ENCODE assay signal across 1 cellular context in the genomic region with DNA sequence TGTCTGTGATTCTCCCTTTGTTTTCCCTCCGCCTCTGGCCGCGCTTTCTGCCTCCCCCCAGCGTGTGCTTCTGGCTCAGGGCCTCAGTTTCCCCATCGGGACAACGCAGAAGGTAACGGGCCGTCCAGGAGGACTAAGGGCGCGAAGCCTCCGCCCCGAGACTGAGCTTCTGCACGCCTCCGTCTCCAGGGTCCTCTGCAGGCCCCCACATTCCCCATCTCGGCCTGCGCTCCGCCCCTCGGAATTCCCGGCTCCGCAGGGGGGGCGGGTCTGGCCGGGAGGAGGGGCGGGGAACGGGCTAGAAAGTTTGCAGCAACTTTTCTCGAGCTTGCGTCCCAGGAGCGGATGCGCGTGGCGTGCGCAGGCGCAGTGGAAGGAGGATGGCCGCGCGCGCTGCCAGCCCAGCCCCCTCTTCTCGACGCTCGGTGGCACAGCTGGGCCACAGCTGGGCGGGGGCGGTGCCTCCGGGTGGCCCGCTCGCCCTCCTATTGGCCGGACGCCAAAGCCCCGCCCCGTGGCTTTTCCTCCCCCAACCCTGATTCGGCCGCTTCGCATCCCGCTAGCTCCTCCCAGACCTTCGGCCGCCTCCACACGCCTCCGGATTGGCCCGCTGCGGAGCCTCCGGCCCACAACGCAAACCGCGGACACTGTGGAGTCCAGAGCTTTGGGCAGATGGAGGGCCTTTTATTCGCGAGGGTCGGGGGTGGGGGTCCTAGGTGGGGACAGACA.
TF ChIP-seq lines count a peak whose summit lies in the region.

A gene (minus strand): TSS at position 199 of the 729 bp plus-strand sequence. CDS start 408 bp downstream, outside the sequence.

TF ChIP-seq in H1, 55 proteins besides CTCF, POLR2A, EP300 and RAD21:
- TF ChIP-seq CREB1 (IDR thresholded peaks at IDR 0.05) = peak; percentile 75
- TF ChIP-seq JUN (IDR thresholded peaks at IDR 0.05; ENCODE audit: low read depth, low read length) = no peak
- TF ChIP-seq CEBPB (IDR thresholded peaks at IDR 0.05; ENCODE audit: low read depth, low read length) = 0 out of 2 replicates have a peak, but pooled peaks have one; percentile 1
- TF ChIP-seq RNF2 (IDR thresholded peaks at IDR 0.05; ENCODE audit: borderline replicate concordance, low read depth, low read length, missing control alignments, poor library complexity, severe bottlenecking) = no peak
- peak; percentile 96 for TF ChIP-seq TAF1 (IDR thresholded peaks at IDR 0.05; ENCODE audit: low read depth, low read length)
- TF ChIP-seq, protein P1, sequence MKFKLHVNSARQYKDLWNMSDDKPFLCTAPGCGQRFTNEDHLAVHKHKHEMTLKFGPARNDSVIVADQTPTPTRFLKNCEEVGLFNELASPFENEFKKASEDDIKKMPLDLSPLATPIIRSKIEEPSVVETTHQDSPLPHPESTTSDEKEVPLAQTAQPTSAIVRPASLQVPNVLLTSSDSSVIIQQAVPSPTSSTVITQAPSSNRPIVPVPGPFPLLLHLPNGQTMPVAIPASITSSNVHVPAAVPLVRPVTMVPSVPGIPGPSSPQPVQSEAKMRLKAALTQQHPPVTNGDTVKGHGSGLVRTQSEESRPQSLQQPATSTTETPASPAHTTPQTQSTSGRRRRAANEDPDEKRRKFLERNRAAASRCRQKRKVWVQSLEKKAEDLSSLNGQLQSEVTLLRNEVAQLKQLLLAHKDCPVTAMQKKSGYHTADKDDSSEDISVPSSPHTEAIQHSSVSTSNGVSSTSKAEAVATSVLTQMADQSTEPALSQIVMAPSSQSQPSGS (IDR thresholded peaks at IDR 0.05; ENCODE audit: low read length) = peak; percentile 71; the same call in 1 of the 2 replicates
- TF ChIP-seq, protein P2, sequence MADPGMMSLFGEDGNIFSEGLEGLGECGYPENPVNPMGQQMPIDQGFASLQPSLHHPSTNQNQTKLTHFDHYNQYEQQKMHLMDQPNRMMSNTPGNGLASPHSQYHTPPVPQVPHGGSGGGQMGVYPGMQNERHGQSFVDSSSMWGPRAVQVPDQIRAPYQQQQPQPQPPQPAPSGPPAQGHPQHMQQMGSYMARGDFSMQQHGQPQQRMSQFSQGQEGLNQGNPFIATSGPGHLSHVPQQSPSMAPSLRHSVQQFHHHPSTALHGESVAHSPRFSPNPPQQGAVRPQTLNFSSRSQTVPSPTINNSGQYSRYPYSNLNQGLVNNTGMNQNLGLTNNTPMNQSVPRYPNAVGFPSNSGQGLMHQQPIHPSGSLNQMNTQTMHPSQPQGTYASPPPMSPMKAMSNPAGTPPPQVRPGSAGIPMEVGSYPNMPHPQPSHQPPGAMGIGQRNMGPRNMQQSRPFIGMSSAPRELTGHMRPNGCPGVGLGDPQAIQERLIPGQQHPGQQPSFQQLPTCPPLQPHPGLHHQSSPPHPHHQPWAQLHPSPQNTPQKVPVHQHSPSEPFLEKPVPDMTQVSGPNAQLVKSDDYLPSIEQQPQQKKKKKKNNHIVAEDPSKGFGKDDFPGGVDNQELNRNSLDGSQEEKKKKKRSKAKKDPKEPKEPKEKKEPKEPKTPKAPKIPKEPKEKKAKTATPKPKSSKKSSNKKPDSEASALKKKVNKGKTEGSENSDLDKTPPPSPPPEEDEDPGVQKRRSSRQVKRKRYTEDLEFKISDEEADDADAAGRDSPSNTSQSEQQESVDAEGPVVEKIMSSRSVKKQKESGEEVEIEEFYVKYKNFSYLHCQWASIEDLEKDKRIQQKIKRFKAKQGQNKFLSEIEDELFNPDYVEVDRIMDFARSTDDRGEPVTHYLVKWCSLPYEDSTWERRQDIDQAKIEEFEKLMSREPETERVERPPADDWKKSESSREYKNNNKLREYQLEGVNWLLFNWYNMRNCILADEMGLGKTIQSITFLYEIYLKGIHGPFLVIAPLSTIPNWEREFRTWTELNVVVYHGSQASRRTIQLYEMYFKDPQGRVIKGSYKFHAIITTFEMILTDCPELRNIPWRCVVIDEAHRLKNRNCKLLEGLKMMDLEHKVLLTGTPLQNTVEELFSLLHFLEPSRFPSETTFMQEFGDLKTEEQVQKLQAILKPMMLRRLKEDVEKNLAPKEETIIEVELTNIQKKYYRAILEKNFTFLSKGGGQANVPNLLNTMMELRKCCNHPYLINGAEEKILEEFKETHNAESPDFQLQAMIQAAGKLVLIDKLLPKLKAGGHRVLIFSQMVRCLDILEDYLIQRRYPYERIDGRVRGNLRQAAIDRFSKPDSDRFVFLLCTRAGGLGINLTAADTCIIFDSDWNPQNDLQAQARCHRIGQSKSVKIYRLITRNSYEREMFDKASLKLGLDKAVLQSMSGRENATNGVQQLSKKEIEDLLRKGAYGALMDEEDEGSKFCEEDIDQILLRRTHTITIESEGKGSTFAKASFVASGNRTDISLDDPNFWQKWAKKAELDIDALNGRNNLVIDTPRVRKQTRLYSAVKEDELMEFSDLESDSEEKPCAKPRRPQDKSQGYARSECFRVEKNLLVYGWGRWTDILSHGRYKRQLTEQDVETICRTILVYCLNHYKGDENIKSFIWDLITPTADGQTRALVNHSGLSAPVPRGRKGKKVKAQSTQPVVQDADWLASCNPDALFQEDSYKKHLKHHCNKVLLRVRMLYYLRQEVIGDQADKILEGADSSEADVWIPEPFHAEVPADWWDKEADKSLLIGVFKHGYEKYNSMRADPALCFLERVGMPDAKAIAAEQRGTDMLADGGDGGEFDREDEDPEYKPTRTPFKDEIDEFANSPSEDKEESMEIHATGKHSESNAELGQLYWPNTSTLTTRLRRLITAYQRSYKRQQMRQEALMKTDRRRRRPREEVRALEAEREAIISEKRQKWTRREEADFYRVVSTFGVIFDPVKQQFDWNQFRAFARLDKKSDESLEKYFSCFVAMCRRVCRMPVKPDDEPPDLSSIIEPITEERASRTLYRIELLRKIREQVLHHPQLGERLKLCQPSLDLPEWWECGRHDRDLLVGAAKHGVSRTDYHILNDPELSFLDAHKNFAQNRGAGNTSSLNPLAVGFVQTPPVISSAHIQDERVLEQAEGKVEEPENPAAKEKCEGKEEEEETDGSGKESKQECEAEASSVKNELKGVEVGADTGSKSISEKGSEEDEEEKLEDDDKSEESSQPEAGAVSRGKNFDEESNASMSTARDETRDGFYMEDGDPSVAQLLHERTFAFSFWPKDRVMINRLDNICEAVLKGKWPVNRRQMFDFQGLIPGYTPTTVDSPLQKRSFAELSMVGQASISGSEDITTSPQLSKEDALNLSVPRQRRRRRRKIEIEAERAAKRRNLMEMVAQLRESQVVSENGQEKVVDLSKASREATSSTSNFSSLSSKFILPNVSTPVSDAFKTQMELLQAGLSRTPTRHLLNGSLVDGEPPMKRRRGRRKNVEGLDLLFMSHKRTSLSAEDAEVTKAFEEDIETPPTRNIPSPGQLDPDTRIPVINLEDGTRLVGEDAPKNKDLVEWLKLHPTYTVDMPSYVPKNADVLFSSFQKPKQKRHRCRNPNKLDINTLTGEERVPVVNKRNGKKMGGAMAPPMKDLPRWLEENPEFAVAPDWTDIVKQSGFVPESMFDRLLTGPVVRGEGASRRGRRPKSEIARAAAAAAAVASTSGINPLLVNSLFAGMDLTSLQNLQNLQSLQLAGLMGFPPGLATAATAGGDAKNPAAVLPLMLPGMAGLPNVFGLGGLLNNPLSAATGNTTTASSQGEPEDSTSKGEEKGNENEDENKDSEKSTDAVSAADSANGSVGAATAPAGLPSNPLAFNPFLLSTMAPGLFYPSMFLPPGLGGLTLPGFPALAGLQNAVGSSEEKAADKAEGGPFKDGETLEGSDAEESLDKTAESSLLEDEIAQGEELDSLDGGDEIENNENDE (IDR thresholded peaks at IDR 0.05; ENCODE audit: insufficient replicate concordance, low read length) = no peak
- peak; percentile 89 for TF ChIP-seq TBP (IDR thresholded peaks at IDR 0.05; ENCODE audit: low read depth, low read length)
- TF ChIP-seq BCL11A (IDR thresholded peaks at IDR 0.05; ENCODE audit: low read depth in 2 of 2, low read length in 2 of 2) = no peak
- TF ChIP-seq KDM5A (IDR thresholded peaks at IDR 0.05; ENCODE audit: low read length) = no peak
- TF ChIP-seq CBX5 (IDR thresholded peaks at IDR 0.05; ENCODE audit: low read depth, low read length) = no peak
- TF ChIP-seq BACH1 (IDR thresholded peaks at IDR 0.05; ENCODE audit: low read length) = no peak
- no peak for TF ChIP-seq CBX8 (IDR thresholded peaks at IDR 0.05; ENCODE audit: borderline replicate concordance, low read depth, low read length)
- no peak for TF ChIP-seq YY1 (IDR thresholded peaks at IDR 0.05; ENCODE audit: low read depth, low read length)
- TF ChIP-seq, protein P3, sequence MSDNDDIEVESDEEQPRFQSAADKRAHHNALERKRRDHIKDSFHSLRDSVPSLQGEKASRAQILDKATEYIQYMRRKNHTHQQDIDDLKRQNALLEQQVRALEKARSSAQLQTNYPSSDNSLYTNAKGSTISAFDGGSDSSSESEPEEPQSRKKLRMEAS (IDR thresholded peaks at IDR 0.05) = peak; percentile 68; the same call in 1 of the 2 replicates
- peak; percentile 73; the same call in 1 of the 2 replicates for TF ChIP-seq EGR1 (IDR thresholded peaks at IDR 0.05; ENCODE audit: borderline replicate concordance, low read depth, low read length)
- peak; percentile 78 to 95; a peak in 2 of 4 replicates for TF ChIP-seq SIN3A (conservative IDR thresholded peaks at IDR 0.05 in 1 of 2, IDR thresholded peaks at IDR 0.05 in 1 of 2; ENCODE audit: low read depth in 1 of 2, low read length in 2 of 2)
- TF ChIP-seq MAFK (IDR thresholded peaks at IDR 0.05; ENCODE audit: low read depth, low read length) = no peak
- no peak; the same call in 1 of the 2 replicates for TF ChIP-seq FOSL1 (IDR thresholded peaks at IDR 0.05; ENCODE audit: insufficient read depth, low read depth, low read length)
- TF ChIP-seq RXRA (IDR thresholded peaks at IDR 0.05; ENCODE audit: insufficient read depth, low read depth, low read length) = no peak
- peak; percentile 85; the same call in 1 of the 2 replicates for TF ChIP-seq GTF2F1 (IDR thresholded peaks at IDR 0.05; ENCODE audit: borderline replicate concordance, low read depth, low read length)
- TF ChIP-seq RBBP5 (IDR thresholded peaks at IDR 0.05; ENCODE audit: borderline replicate concordance, low read depth, low read length) = no peak
- no peak for TF ChIP-seq RFX5 (IDR thresholded peaks at IDR 0.05; ENCODE audit: borderline replicate concordance, low read depth, low read length)
- TF ChIP-seq, protein P4, sequence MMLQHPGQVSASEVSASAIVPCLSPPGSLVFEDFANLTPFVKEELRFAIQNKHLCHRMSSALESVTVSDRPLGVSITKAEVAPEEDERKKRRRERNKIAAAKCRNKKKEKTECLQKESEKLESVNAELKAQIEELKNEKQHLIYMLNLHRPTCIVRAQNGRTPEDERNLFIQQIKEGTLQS (IDR thresholded peaks at IDR 0.05; ENCODE audit: insufficient read depth, low read depth, low read length) = no peak
- peak; percentile 69 for TF ChIP-seq SP1 (IDR thresholded peaks at IDR 0.05; ENCODE audit: low read depth, low read length)
- TF ChIP-seq CTBP2 (IDR thresholded peaks at IDR 0.05; ENCODE audit: borderline replicate concordance, insufficient read depth, insufficient read length, low read length) = no peak
- no peak for TF ChIP-seq JUND (IDR thresholded peaks at IDR 0.05; ENCODE audit: low read length)
- TF ChIP-seq KDM1A (IDR thresholded peaks at IDR 0.05; ENCODE audit: borderline replicate concordance, low read length) = no peak
- no peak for TF ChIP-seq ZNF274 (IDR thresholded peaks at IDR 0.05; ENCODE audit: borderline replicate concordance, extremely low read depth, low read length)
- no peak for TF ChIP-seq SUZ12 (IDR thresholded peaks at IDR 0.05; ENCODE audit: low read length)
- TF ChIP-seq SIX5 (IDR thresholded peaks at IDR 0.05; ENCODE audit: low read depth, low read length) = no peak
- TF ChIP-seq BRCA1 (IDR thresholded peaks at IDR 0.05; ENCODE audit: low read depth, low read length) = no peak
- peak; percentile 81 for TF ChIP-seq PHF8 (conservative IDR thresholded peaks at IDR 0.05; ENCODE audit: low read depth, low read length)
- TF ChIP-seq HDAC2 (IDR thresholded peaks at IDR 0.05; ENCODE audit: borderline replicate concordance in 1 of 2, low read depth in 2 of 2, low read length in 2 of 2) = 0 out of 4 replicates have a peak, but pooled peaks have one; percentile 29 to 60
- no peak for TF ChIP-seq SRF (IDR thresholded peaks at IDR 0.05; ENCODE audit: low read depth, low read length)
- peak; percentile 7 for TF ChIP-seq NANOG (IDR thresholded peaks at IDR 0.05; ENCODE audit: insufficient read depth, low read depth, low read length, poor library complexity, severe bottlenecking)
- TF ChIP-seq EZH2 (IDR thresholded peaks at IDR 0.05; ENCODE audit: low read depth, low read length, severe bottlenecking) = no peak
- TF ChIP-seq POU5F1 (IDR thresholded peaks at IDR 0.05; ENCODE audit: low read depth, low read length) = no peak
- no peak for TF ChIP-seq SIRT6 (IDR thresholded peaks at IDR 0.05; ENCODE audit: low read length)
- peak; percentile 36; the same call in 1 of the 2 replicates for TF ChIP-seq CHD2 (IDR thresholded peaks at IDR 0.05; ENCODE audit: low read length)
- TF ChIP-seq ASH2L (IDR thresholded peaks at IDR 0.05; ENCODE audit: low read length) = no peak
- TF ChIP-seq, protein P5, sequence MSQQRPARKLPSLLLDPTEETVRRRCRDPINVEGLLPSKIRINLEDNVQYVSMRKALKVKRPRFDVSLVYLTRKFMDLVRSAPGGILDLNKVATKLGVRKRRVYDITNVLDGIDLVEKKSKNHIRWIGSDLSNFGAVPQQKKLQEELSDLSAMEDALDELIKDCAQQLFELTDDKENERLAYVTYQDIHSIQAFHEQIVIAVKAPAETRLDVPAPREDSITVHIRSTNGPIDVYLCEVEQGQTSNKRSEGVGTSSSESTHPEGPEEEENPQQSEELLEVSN (IDR thresholded peaks at IDR 0.05) = peak; percentile 62
- TF ChIP-seq SAP30 (IDR thresholded peaks at IDR 0.05; ENCODE audit: insufficient read depth, insufficient replicate concordance, low read length) = peak; percentile 84
- peak; percentile 92 for TF ChIP-seq TAF7 (optimal IDR thresholded peaks at IDR 0.05; ENCODE audit: borderline replicate concordance, low read depth, low read length)
- no peak for TF ChIP-seq CHD1 (IDR thresholded peaks at IDR 0.05; ENCODE audit: low read depth, low read length)
- peak; percentile 96 for TF ChIP-seq NRF1 (IDR thresholded peaks at IDR 0.05; ENCODE audit: low read depth, low read length)
- TF ChIP-seq TCF12 (IDR thresholded peaks at IDR 0.05; ENCODE audit: low read depth, low read length) = peak; percentile 85; the same call in 1 of the 2 replicates
- TF ChIP-seq TEAD4 (IDR thresholded peaks at IDR 0.05; ENCODE audit: low read depth, low read length) = peak; percentile 96
- TF ChIP-seq, protein P6, sequence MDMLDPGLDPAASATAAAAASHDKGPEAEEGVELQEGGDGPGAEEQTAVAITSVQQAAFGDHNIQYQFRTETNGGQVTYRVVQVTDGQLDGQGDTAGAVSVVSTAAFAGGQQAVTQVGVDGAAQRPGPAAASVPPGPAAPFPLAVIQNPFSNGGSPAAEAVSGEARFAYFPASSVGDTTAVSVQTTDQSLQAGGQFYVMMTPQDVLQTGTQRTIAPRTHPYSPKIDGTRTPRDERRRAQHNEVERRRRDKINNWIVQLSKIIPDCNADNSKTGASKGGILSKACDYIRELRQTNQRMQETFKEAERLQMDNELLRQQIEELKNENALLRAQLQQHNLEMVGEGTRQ (IDR thresholded peaks at IDR 0.05; ENCODE audit: low read length) = peak; percentile 3; the same call in 1 of the 2 replicates
- no peak for TF ChIP-seq SP2 (IDR thresholded peaks at IDR 0.05; ENCODE audit: low read length)
- no peak for TF ChIP-seq KDM4A (IDR thresholded peaks at IDR 0.05; ENCODE audit: low read depth, low read length, severe bottlenecking)
- TF ChIP-seq GABPA (IDR thresholded peaks at IDR 0.05; ENCODE audit: borderline replicate concordance, insufficient read depth, low read length) = no peak
- TF ChIP-seq POLR2AphosphoS5 (IDR thresholded peaks at IDR 0.05; ENCODE audit: low read depth, low read length) = peak; percentile 97
- TF ChIP-seq SP4 (IDR thresholded peaks at IDR 0.05; ENCODE audit: low read length) = peak; percentile 93
- no peak for TF ChIP-seq HDAC6 (IDR thresholded peaks at IDR 0.05; ENCODE audit: low read depth, low read length)
